Comparison of ENCODE assay signal across 8 cellular contexts in the genomic region with DNA sequence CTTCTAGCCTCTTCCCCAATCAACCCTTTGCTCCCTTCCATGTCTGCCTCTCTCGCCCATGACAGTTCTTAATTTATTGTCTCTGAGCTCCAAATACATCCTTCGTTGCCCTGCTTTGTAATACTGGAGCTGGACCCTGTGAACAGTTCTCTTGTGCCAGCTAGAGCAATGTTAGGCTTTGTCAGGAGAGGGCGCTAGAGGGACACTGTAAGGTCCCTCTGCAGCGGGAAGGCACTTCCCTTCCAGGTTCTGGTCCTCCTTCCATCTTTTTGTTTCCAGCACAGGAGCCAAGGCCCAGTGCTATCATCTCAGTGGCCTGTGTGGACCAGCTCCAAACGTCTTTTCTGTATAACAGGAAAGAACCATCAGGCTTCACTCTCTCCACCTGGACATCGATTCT.
DNase-seq lines count a peak whose midpoint lies in the region; ATAC-seq, FAIRE-seq and TF ChIP-seq lines count a peak whose summit lies in the region.

No MANE protein-coding gene starts in this region.

- peaks cover 7% of the 10 kb centered on the region for H3K27me3 ChIP-seq in astrocyte (ENCODE audit: insufficient read depth, low read length)

- peaks cover 7% of the 10 kb centered on the region for H3K4me1 Mint-ChIP-seq in astrocyte (ENCODE audit: low read depth, unreplicated experiment)

- ATAC-seq in HG03342 (IDR thresholded peaks at IDR 0.05; ENCODE audit: unreplicated experiment) = no peak

- no peaks in the 10 kb centered on the region for H4K20me1 ChIP-seq in astrocyte (ENCODE audit: insufficient read depth, low read length)

- H3K4me3 ChIP-seq in LNCaP clone FGC (ENCODE audit: low read depth, low read length) (no peak overlapping the region), astrocyte (ENCODE audit: insufficient read depth, low read depth, low read length) (no peak overlapping the region)

- no peaks in the 10 kb centered on the region for H3K9me3 ChIP-seq in astrocyte (ENCODE audit: insufficient read depth, low read depth, low read length)

- peak overlapping the region; percentile 15 for H3K4me3 Mint-ChIP-seq in astrocyte (ENCODE audit: unreplicated experiment)

- peaks cover 7% of the 10 kb centered on the region for H3K36me3 Mint-ChIP-seq in astrocyte (ENCODE audit: low read depth, unreplicated experiment)

- H3K27ac ChIP-seq in astrocyte (ENCODE audit: low read depth, low read length) = no peak overlapping the region

- H3K79me2 ChIP-seq in astrocyte (ENCODE audit: insufficient read depth, low read length) = no peaks in the 10 kb centered on the region

- no peaks in the 10 kb centered on the region for H3K9me3 Mint-ChIP-seq in astrocyte (ENCODE audit: unreplicated experiment)

- peaks cover 21% of the 10 kb centered on the region for H3K27me3 Mint-ChIP-seq in astrocyte (ENCODE audit: low read depth, unreplicated experiment)

- H3K4me2 ChIP-seq in astrocyte (ENCODE audit: low read length) = no peak overlapping the region

- peaks cover 3% of the 10 kb centered on the region for H3K36me3 ChIP-seq in astrocyte (ENCODE audit: insufficient read depth, low read length)

- no peak overlapping the region for H3K9ac ChIP-seq in astrocyte (ENCODE audit: low read length)

- no peaks in the 10 kb centered on the region for H3K4me1 ChIP-seq in astrocyte (ENCODE audit: insufficient read depth, low read length)

- peak; percentile 33 for TF ChIP-seq CTCF in LNCaP clone FGC (IDR thresholded peaks at IDR 0.05; ENCODE audit: control insufficient read depth, extremely low read depth, insufficient read depth)
- peak; percentile 35 for TF ChIP-seq CTCF in astrocyte (IDR thresholded peaks at IDR 0.05; ENCODE audit: insufficient read depth, low read depth, low read length)

- DNase-seq in NOMO-1 treated with DMSO at 0.1 percent for 48 hours (lab: John Stamatoyannopoulos, UW; ENCODE audit: unreplicated experiment) (peak; percentile 13), NOMO-1 treated with dmso at 0.1 percent for 144 hours (lab: John Stamatoyannopoulos, UW; ENCODE audit: unreplicated experiment) (no peak), LNCaP clone FGC (ENCODE audit: low read depth) (peak; percentile 15), astrocyte (ENCODE audit: low read depth) (no peak), myocyte (ENCODE audit: low read depth) (peak; percentile 16), ecto neural progenitor cell (ENCODE audit: low spot score) (no peak), C1 segment of cervical spinal cord (lab: John Stamatoyannopoulos, UW) (no peak)

- no peak overlapping the region for H2AFZ ChIP-seq in astrocyte (ENCODE audit: low read depth, low read length)

- H3K27ac Mint-ChIP-seq in astrocyte (ENCODE audit: unreplicated experiment) = no peak overlapping the region

- no peak for FAIRE-seq in astrocyte (lab: Jason Lieb, UNC)

Comparison
In these comparisons a context has a peak if more than half of its experiments do, and no peak if none do; other contexts are left out.
1. DNase-seq: peak in NOMO-1 treated with DMSO at 0.1 percent for 48 hours (single experiment), LNCaP clone FGC (single experiment) and myocyte (single experiment); none in NOMO-1 treated with dmso at 0.1 percent for 144 hours (single experiment), astrocyte (single experiment), ecto neural progenitor cell (single experiment) and C1 segment of cervical spinal cord (0 of 14).